ENCODE assay signal across 8 cellular contexts in genomic region chr11:7513210-7514098, GRCh38. TPM values are rescaled to one million over a fixed set of nuclear protein-coding genes. Genes with fewer than 3 reads are reported as not detected.
A peak's percentile ranks its signal among the peaks of the same experiment; 100 is the strongest.
DNase-seq lines count a peak whose midpoint lies in the region; ATAC-seq and TF ChIP-seq lines count a peak whose summit lies in the region.

Gene PPFIBP2 (plus strand): TSS chr11:7513999. CDS start chr11:7549476, 35,477 bp downstream.

- POLR2A ChIA-PET in CD8-positive, alpha-beta memory T cell (lab: Charles Lee) = no interaction called here
- POLR2A ChIA-PET in OCI-LY7 (lab: Charles Lee) = interaction anchor here (1.2 to 2.0 kb wide), 4 partner anchors 8 to 32 kb away, joined by 3 to 11 read pairs (median 4); no protein-coding TSS in a partner anchor
- POLR2A ChIA-PET in naive thymus-derived CD8-positive, alpha-beta T cell (lab: Charles Lee) = interaction anchor here (1.0 to 8.7 kb wide), 9 partner anchors 10 to 1169 kb away, joined by 3 to 55 read pairs (median 4); partner anchors contain the start of genes RPL27A, TAF10 and TRIM66

- H3K9me2 ChIP-seq in OCI-LY7 (ENCODE audit: insufficient read depth, low read length) = no peaks in the 10 kb centered on the region

- peaks cover 24% of the 10 kb centered on the region for H3K4me1 ChIP-seq in CD8-positive, alpha-beta memory T cell (ENCODE audit: insufficient read depth, low read length)
- H3K4me1 ChIP-seq in OCI-LY7 (ENCODE audit: insufficient read depth, low read length, poor library complexity, severe bottlenecking) (peaks cover 57% of the 10 kb centered on the region), fibroblast of lung (ENCODE audit: control insufficient read depth, extremely low read depth, insufficient read depth, low read length) (peaks cover 2% of the 10 kb centered on the region)

- H3K79me2 ChIP-seq in OCI-LY7 (ENCODE audit: insufficient read depth, low read depth, low read length) (peaks cover 47% of the 10 kb centered on the region), fibroblast of lung (ENCODE audit: control insufficient read depth, insufficient read depth, low read length) (no peaks in the 10 kb centered on the region)

- H3K27me3 ChIP-seq in CD8-positive, alpha-beta memory T cell (ENCODE audit: insufficient read depth, low read length, poor library complexity, severe bottlenecking) = no peaks in the 10 kb centered on the region
- H3K27me3 ChIP-seq in fibroblast of lung (ENCODE audit: control insufficient read depth, insufficient read depth, low read length) = peaks cover 4% of the 10 kb centered on the region

- intact Hi-C loops in OCI-LY7 (cut with micrococcal nuclease; ENCODE audit: unreplicated experiment) = loop anchor here (1.0 to 10.0 kb wide), 5 partner anchors 36 to 1171 kb away; partner anchors contain the start of genes RPL27A, SMPD1 and TRIM66

- H4K20me1 ChIP-seq in OCI-LY7 (ENCODE audit: insufficient read depth, low read length) (no peaks in the 10 kb centered on the region), fibroblast of lung (ENCODE audit: control insufficient read depth, extremely low read depth, insufficient read depth, low read length) (no peaks in the 10 kb centered on the region)

- CTCF ChIA-PET in CD8-positive, alpha-beta memory T cell (lab: Charles Lee) = interaction anchor here (0.5 to 5.0 kb wide), 29 partner anchors 9 to 476 kb away, joined by 3 to 35 read pairs (median 3); partner anchors contain the start of gene EIF3F
- CTCF ChIA-PET in OCI-LY7 (lab: Charles Lee; ENCODE audit: unreplicated experiment) = interaction anchor here (1.0 kb wide), 1 partner anchor 8 kb away, joined by 3 read pairs; no protein-coding TSS in a partner anchor

- peak within 1 kb of the TSS; percentile 87 to 100 (median 95) for H3K27ac Mint-ChIP-seq in CD8-positive, alpha-beta memory T cell
- H3K27ac Mint-ChIP-seq in naive thymus-derived CD8-positive, alpha-beta T cell = peak within 1 kb of the TSS; percentile 93 to 99 (median 98)
- H3K27ac Mint-ChIP-seq in stimulated activated naive B cell treated with anti-CD40 and anti-IgM and Interleukin-4, amounts not matched to agents 10 μg/mL and 1 μg/mL and 100 μg/mL, for 72 hours = peak within 1 kb of the TSS; percentile 97

- no peaks in the 10 kb centered on the region for H3K9me3 Mint-ChIP-seq in CD8-positive, alpha-beta memory T cell
- H3K9me3 Mint-ChIP-seq in naive thymus-derived CD8-positive, alpha-beta T cell = peaks cover 0 to 5% (median 0%) of the 10 kb centered on the region in 9 donors
- peaks cover 0 to 7% of the 10 kb centered on the region in 2 donors for H3K9me3 Mint-ChIP-seq in stimulated activated naive B cell treated with anti-CD40 and anti-IgM and Interleukin-4, amounts not matched to agents 10 μg/mL and 1 μg/mL and 100 μg/mL, for 72 hours

- H3K4me2 ChIP-seq in OCI-LY7 (ENCODE audit: low read length) (peak within 1 kb of the TSS; percentile 87), fibroblast of lung (ENCODE audit: extremely low read depth, insufficient read depth, low read length) (peak within 1 kb of the TSS; percentile 89)

- H3K9ac ChIP-seq in fibroblast of lung (ENCODE audit: insufficient read depth, low read length) = peak within 1 kb of the TSS; percentile 59

- peaks cover 29 to 43% (median 31%) of the 10 kb centered on the region in 3 donors for H3K4me1 Mint-ChIP-seq in CD8-positive, alpha-beta memory T cell
- H3K4me1 Mint-ChIP-seq in naive thymus-derived CD8-positive, alpha-beta T cell = peaks cover 28 to 64% (median 58%) of the 10 kb centered on the region in 4 donors
- peaks cover 53 to 75% of the 10 kb centered on the region in 2 donors for H3K4me1 Mint-ChIP-seq in stimulated activated naive B cell treated with anti-CD40 and anti-IgM and Interleukin-4, amounts not matched to agents 10 μg/mL and 1 μg/mL and 100 μg/mL, for 72 hours

- ATAC-seq in GM19372 (IDR thresholded peaks at IDR 0.05; ENCODE audit: low read depth, unreplicated experiment) (peak; percentile 64), HG03520 (IDR thresholded peaks at IDR 0.05; ENCODE audit: unreplicated experiment) (peak; percentile 58)
- ATAC-seq in naive thymus-derived CD8-positive, alpha-beta T cell = peak; percentile 76 to 77
- ATAC-seq in stimulated activated naive B cell treated with anti-CD40 and anti-IgM and Interleukin-4, amounts not matched to agents 10 μg/mL and 1 μg/mL and 100 μg/mL, for 72 hours (replicated peaks) = peak; percentile 73 to 78

- peak within 1 kb of the TSS; percentile 68; the same call in 1 of the 2 replicates for H2AFZ ChIP-seq in OCI-LY7 (ENCODE audit: low read length)
- peak within 1 kb of the TSS; percentile 86 for H2AFZ ChIP-seq in fibroblast of lung (ENCODE audit: low read length)

- TSS peak; percentile 53 for BruUV-seq in OCI-LY7 (replicated peaks; lab: Mats Ljungman, UMichigan)

- peak within 1 kb of the TSS; percentile 66 for H3K27ac ChIP-seq in CD8-positive, alpha-beta memory T cell (ENCODE audit: low read depth, low read length)
- H3K27ac ChIP-seq in OCI-LY7 (ENCODE audit: low read depth, low read length, poor library complexity, severe bottlenecking) (peak within 1 kb of the TSS; percentile 97), fibroblast of lung (ENCODE audit: insufficient read depth, low read length) (peak within 1 kb of the TSS; percentile 44)

- H3K36me3 Mint-ChIP-seq in CD8-positive, alpha-beta memory T cell = peaks cover 0 to 3% (median 0%) of the 10 kb centered on the region in 3 donors
- H3K36me3 Mint-ChIP-seq in naive thymus-derived CD8-positive, alpha-beta T cell = peaks cover 0 to 4% (median 0%) of the 10 kb centered on the region in 3 donors
- H3K36me3 Mint-ChIP-seq in stimulated activated naive B cell treated with anti-CD40 and anti-IgM and Interleukin-4, amounts not matched to agents 10 μg/mL and 1 μg/mL and 100 μg/mL, for 72 hours = peaks cover 5 to 23% of the 10 kb centered on the region in 2 donors

- H3K4me3 Mint-ChIP-seq in CD8-positive, alpha-beta memory T cell = peak within 1 kb of the TSS; percentile 94 to 99 (median 95)
- H3K4me3 Mint-ChIP-seq in naive thymus-derived CD8-positive, alpha-beta T cell = peak within 1 kb of the TSS; percentile 86 to 99 (median 96)
- H3K4me3 Mint-ChIP-seq in stimulated activated naive B cell treated with anti-CD40 and anti-IgM and Interleukin-4, amounts not matched to agents 10 μg/mL and 1 μg/mL and 100 μg/mL, for 72 hours = peak within 1 kb of the TSS; percentile 91 to 92

- peaks cover 0 to 3% of the 10 kb centered on the region in 2 donors for H3K27me3 Mint-ChIP-seq in CD8-positive, alpha-beta memory T cell
- peaks cover 0 to 2% (median 0%) of the 10 kb centered on the region in 5 donors for H3K27me3 Mint-ChIP-seq in naive thymus-derived CD8-positive, alpha-beta T cell
- peaks cover 0 to 5% of the 10 kb centered on the region in 2 donors for H3K27me3 Mint-ChIP-seq in stimulated activated naive B cell treated with anti-CD40 and anti-IgM and Interleukin-4, amounts not matched to agents 10 μg/mL and 1 μg/mL and 100 μg/mL, for 72 hours

- TF ChIP-seq CTCF in OCI-LY7 (conservative IDR thresholded peaks at IDR 0.05; ENCODE audit: low read length) (peak; percentile 88), fibroblast of lung (conservative IDR thresholded peaks at IDR 0.05 in 1 of 2, IDR thresholded peaks at IDR 0.05 in 1 of 2; ENCODE audit: low read depth in 1 of 2, low read length in 2 of 2) (peak; percentile 72 to 76)

- peak; percentile 78 to 86 (median 83) for DNase-seq in CD8-positive, alpha-beta memory T cell
- DNase-seq in OCI-LY7 (ENCODE audit: low spot score) (peak; percentile 86), activated T-helper 1 cell treated with Interleukin-2 at 50 U/mL for 16 hours (ENCODE audit: low read depth) (peak; percentile 75), fibroblast of lung (ENCODE audit: low read depth in 2 of 2) (peak; percentile 45 to 61)
- peak; percentile 73 to 89 (median 84) for DNase-seq in naive thymus-derived CD8-positive, alpha-beta T cell
- peak; percentile 81 for DNase-seq in stimulated activated naive B cell treated with anti-CD40 and anti-IgM and Interleukin-4, amounts not matched to agents 10 μg/mL and 1 μg/mL and 100 μg/mL, for 72 hours

- H3K4me3 ChIP-seq in CD8-positive, alpha-beta memory T cell (ENCODE audit: low read length) = peak within 1 kb of the TSS; percentile 97
- peak within 1 kb of the TSS; percentile 97 for H3K4me3 ChIP-seq in OCI-LY7 (ENCODE audit: low read depth, low read length, poor library complexity, severe bottlenecking)
- H3K4me3 ChIP-seq in fibroblast of lung (replicated peaks in 1 of 4; ENCODE audit: control extremely low read depth in 1 of 4, insufficient read depth in 1 of 4, low read depth in 3 of 4, low read length in 4 of 4) = peak within 1 kb of the TSS; percentile 61 to 85 (median 75)

- H3K36me3 ChIP-seq in CD8-positive, alpha-beta memory T cell (ENCODE audit: insufficient read depth, low read length) = no peaks in the 10 kb centered on the region
- no peaks in the 10 kb centered on the region for H3K36me3 ChIP-seq in OCI-LY7 (ENCODE audit: insufficient read depth, low read length)
- H3K36me3 ChIP-seq in fibroblast of lung (ENCODE audit: control insufficient read depth, insufficient read depth, low read length) = no peaks in the 10 kb centered on the region

- H3K9me3 ChIP-seq in CD8-positive, alpha-beta memory T cell (ENCODE audit: low read length) = no peaks in the 10 kb centered on the region
- no peaks in the 10 kb centered on the region for H3K9me3 ChIP-seq in OCI-LY7 (ENCODE audit: low read length)
- no peaks in the 10 kb centered on the region for H3K9me3 ChIP-seq in fibroblast of lung (ENCODE audit: control insufficient read depth, insufficient read depth, low read depth, low read length)

RNA-seq across cellular contexts. Expression of gene PPFIBP2, which starts in this region (rescaled TPM):
- 1 to 10 TPM; 3.9 to 4.4 TPM for total RNA-seq in CD8-positive, alpha-beta memory T cell
- polyA plus RNA-seq in CD8-positive, alpha-beta memory T cell = 6.8 TPM
- 102 and 129 TPM in 2 replicates for total RNA-seq in OCI-LY7 (2014; rRNA removed; shearing (Covaris generic))
- total RNA-seq in OCI-LY7 (2022) (182 and 196 TPM in 2 replicates), fibroblast of lung (31.3 and 38.8 TPM in 2 replicates)
- polyA plus RNA-seq in fibroblast of lung = 8.6 and 11.4 TPM in 2 replicates
- polyA plus RNA-seq in fibroblast of lung (2012) = 7.6 and 8.7 TPM in 2 replicates
- 16.2 and 29.3 TPM in 2 replicates for polyA minus RNA-seq in fibroblast of lung (ENCODE audit: low replicate concordance)
- 10 to 100 TPM; 82.6 to 88.0 TPM for total RNA-seq in naive thymus-derived CD8-positive, alpha-beta T cell
- polyA plus RNA-seq in naive thymus-derived CD8-positive, alpha-beta T cell = 10 to 100 TPM in 1 of 3 donors, 1 to 10 TPM in 2; 2.6 to 32.2 (median 5.6) TPM

Comparison
In these comparisons a context has a peak if more than half of its experiments do, and no peak if none do; other contexts are left out.
1. Peak in every context shown above with its lines: DNase-seq, ATAC-seq, H3K4me3 ChIP-seq and H3K27ac ChIP-seq.
2. H3K27ac ChIP-seq: peak in every context shown above with its lines; median percentile 97 in OCI-LY7; 66 in CD8-positive, alpha-beta memory T cell; 44 in fibroblast of lung.